29 cellular contexts compared by ENCODE assay signal in the genomic region with DNA sequence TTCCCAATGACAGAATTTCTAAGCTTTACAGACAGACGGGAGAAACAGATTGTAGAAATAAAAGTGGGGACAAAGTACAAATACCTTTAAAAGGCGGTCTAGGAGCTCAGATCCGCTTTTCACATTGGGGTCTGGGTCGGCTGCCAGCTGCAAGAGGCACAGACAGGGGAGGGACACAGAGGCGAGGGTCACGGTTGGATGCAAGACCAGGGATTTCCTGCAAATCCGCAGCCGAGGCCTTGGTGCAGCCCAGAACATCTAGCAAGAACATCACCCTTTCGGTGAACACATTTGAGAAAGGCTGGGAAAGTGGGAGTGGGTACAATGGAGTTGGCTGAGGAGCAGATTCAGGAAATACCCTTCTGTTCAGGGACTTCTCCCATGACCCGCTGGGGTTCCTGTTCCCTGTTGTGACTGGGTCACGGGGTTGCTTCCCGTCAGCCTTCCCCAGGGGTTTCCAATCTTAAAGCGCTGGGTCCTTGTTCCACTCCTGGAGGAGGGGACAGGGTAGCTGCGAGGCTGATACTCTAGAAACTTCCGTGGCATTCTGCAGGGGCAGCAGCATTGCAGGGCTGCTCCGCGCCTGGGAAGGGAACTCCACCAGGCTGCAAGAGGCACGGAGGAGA.
"Had no signal": no experiment of that assay in that cellular context is flagged by ENCODE, and none has a peak within 500 bp of the region (broad histone marks: within the 10 kb centered on the region; RNA-seq: fewer than 3 reads in every experiment).

No MANE protein-coding gene starts in this region.

- H3K9me3 Mint-ChIP-seq: activated CD4-positive, alpha-beta memory T cell treated with anti-CD3 and anti-CD28 coated beads, Interleukin-2, amount 10 ng/mL, durations not matched to agents 7 days and 5 days; activated CD4-positive, alpha-beta T cell treated with anti-CD3 and anti-CD28 coated beads, Interleukin-2, amount 10 ng/mL, durations not matched to agents 7 days and 5 days; activated naive CD4-positive, alpha-beta T cell treated with anti-CD3 and anti-CD28 coated beads, Interleukin-2, amount 10 ng/mL, durations not matched to agents 7 days and 5 days; activated naive CD4-positive, alpha-beta T cell treated with anti-CD3 and anti-CD28 coated beads, Interleukin-2, amount 50 U/mL, for 72 hours; activated naive CD8-positive, alpha-beta T cell treated with anti-CD3 and anti-CD28 coated beads, Interleukin-2, amount 10 ng/mL, durations not matched to agents 7 days and 5 days; activated T-cell treated with anti-CD3 and anti-CD28 coated beads, Interleukin-2, amount 50 U/mL, for 24 hours; activated T-cell treated with anti-CD3 and anti-CD28 coated beads, Interleukin-2, amount 50 U/mL, for 72 hours had no signal

- DNase-seq: activated CD4-positive, alpha-beta memory T cell treated with anti-CD3 and anti-CD28 coated beads, Interleukin-2, amount 10 ng/mL, durations not matched to agents 7 days and 5 days; activated CD4-positive, alpha-beta T cell treated with anti-CD3 and anti-CD28 coated beads for 1 hour; activated CD4-positive, alpha-beta T cell treated with anti-CD3 and anti-CD28 coated beads for 4 hours; activated CD4-positive, alpha-beta T cell treated with anti-CD3 and anti-CD28 coated beads, Interleukin-2, amount 10 ng/mL, durations not matched to agents 7 days and 5 days; activated CD4-positive, alpha-beta T cell treated with anti-CD3 and anti-CD28 coated beads, Interleukin-2, amount 50 U/mL, for 4 hours; activated CD8-positive, alpha-beta memory T cell treated with anti-CD3 and anti-CD28 coated beads, Interleukin-2, amount 50 U/mL, for 48 hours; activated gamma-delta T cell; activated naive CD4-positive, alpha-beta T cell; activated naive CD4-positive, alpha-beta T cell treated with anti-CD3 and anti-CD28 coated beads, Interleukin-2, amount 10 ng/mL, durations not matched to agents 7 days and 5 days; activated naive CD8-positive, alpha-beta T cell treated with anti-CD3 and anti-CD28 coated beads, Interleukin-2, amount 10 ng/mL, durations not matched to agents 7 days and 5 days; activated T-cell treated with anti-CD3 and anti-CD28 coated beads for 4 hours; activated T-cell treated with anti-CD3 and anti-CD28 coated beads, Interleukin-2, amount 50 U/mL, for 24 hours; activated T-cell treated with anti-CD3 and anti-CD28 coated beads, Interleukin-2, amount 50 U/mL, for 72 hours; central memory CD4-positive, alpha-beta T cell; cerebellar nuclear complex; colonic mucosa; dorsolateral prefrontal cortex; effector memory CD4-positive, alpha-beta T cell; endodermal cell; erythroblast; foreskin keratinocyte; gastrocnemius medialis; T-helper 2 cell had no signal

- H3K27me3 ChIP-seq: ascending aorta, breast epithelium, cardiac muscle cell, colonic mucosa, dorsolateral prefrontal cortex, esophagus muscularis mucosa, foreskin keratinocyte, gastrocnemius medialis had no signal

- H3K27me3 Mint-ChIP-seq: activated CD4-positive, alpha-beta memory T cell treated with anti-CD3 and anti-CD28 coated beads, Interleukin-2, amount 10 ng/mL, durations not matched to agents 7 days and 5 days; activated CD4-positive, alpha-beta T cell treated with anti-CD3 and anti-CD28 coated beads, Interleukin-2, amount 10 ng/mL, durations not matched to agents 7 days and 5 days; activated naive CD4-positive, alpha-beta T cell treated with anti-CD3 and anti-CD28 coated beads, Interleukin-2, amount 10 ng/mL, durations not matched to agents 7 days and 5 days; activated naive CD8-positive, alpha-beta T cell treated with anti-CD3 and anti-CD28 coated beads, Interleukin-2, amount 10 ng/mL, durations not matched to agents 7 days and 5 days; activated T-cell treated with anti-CD3 and anti-CD28 coated beads, Interleukin-2, amount 50 U/mL, for 24 hours had no signal

- H3K27ac ChIP-seq: ascending aorta, breast epithelium, cardiac muscle cell, colonic mucosa, dorsolateral prefrontal cortex, esophagus muscularis mucosa, foreskin keratinocyte, gastrocnemius medialis had no signal

- H3K9me3 ChIP-seq: ascending aorta, breast epithelium, colonic mucosa, esophagus muscularis mucosa, gastrocnemius medialis had no signal

- H3K4me3 Mint-ChIP-seq: activated CD4-positive, alpha-beta memory T cell treated with anti-CD3 and anti-CD28 coated beads, Interleukin-2, amount 10 ng/mL, durations not matched to agents 7 days and 5 days; activated CD4-positive, alpha-beta T cell treated with anti-CD3 and anti-CD28 coated beads, Interleukin-2, amount 10 ng/mL, durations not matched to agents 7 days and 5 days; activated naive CD4-positive, alpha-beta T cell treated with anti-CD3 and anti-CD28 coated beads, Interleukin-2, amount 10 ng/mL, durations not matched to agents 7 days and 5 days; activated naive CD8-positive, alpha-beta T cell treated with anti-CD3 and anti-CD28 coated beads, Interleukin-2, amount 10 ng/mL, durations not matched to agents 7 days and 5 days; activated T-cell treated with anti-CD3 and anti-CD28 coated beads, Interleukin-2, amount 50 U/mL, for 24 hours; activated T-cell treated with anti-CD3 and anti-CD28 coated beads, Interleukin-2, amount 50 U/mL, for 72 hours; brain; endodermal cell had no signal

- H3K4me1 ChIP-seq: ascending aorta, breast epithelium, colonic mucosa, esophagus muscularis mucosa, foreskin keratinocyte had no signal

- H3K27ac Mint-ChIP-seq: activated CD4-positive, alpha-beta memory T cell treated with anti-CD3 and anti-CD28 coated beads, Interleukin-2, amount 10 ng/mL, durations not matched to agents 7 days and 5 days; activated CD4-positive, alpha-beta T cell treated with anti-CD3 and anti-CD28 coated beads, Interleukin-2, amount 10 ng/mL, durations not matched to agents 7 days and 5 days; activated naive CD8-positive, alpha-beta T cell treated with anti-CD3 and anti-CD28 coated beads, Interleukin-2, amount 10 ng/mL, durations not matched to agents 7 days and 5 days; activated T-cell treated with anti-CD3 and anti-CD28 coated beads, Interleukin-2, amount 50 U/mL, for 24 hours; brain; endodermal cell had no signal

- H3K4me1 Mint-ChIP-seq: activated CD4-positive, alpha-beta memory T cell treated with anti-CD3 and anti-CD28 coated beads, Interleukin-2, amount 10 ng/mL, durations not matched to agents 7 days and 5 days; activated CD4-positive, alpha-beta T cell treated with anti-CD3 and anti-CD28 coated beads, Interleukin-2, amount 10 ng/mL, durations not matched to agents 7 days and 5 days; activated naive CD4-positive, alpha-beta T cell treated with anti-CD3 and anti-CD28 coated beads, Interleukin-2, amount 10 ng/mL, durations not matched to agents 7 days and 5 days; activated naive CD8-positive, alpha-beta T cell treated with anti-CD3 and anti-CD28 coated beads, Interleukin-2, amount 10 ng/mL, durations not matched to agents 7 days and 5 days had no signal

- ATAC-seq: activated naive CD4-positive, alpha-beta T cell treated with anti-CD3 and anti-CD28 coated beads, Interleukin-2, amount 50 U/mL, for 72 hours; activated T-cell treated with anti-CD3 and anti-CD28 coated beads, Interleukin-2, amount 50 U/mL, for 72 hours; foreskin keratinocyte; gastrocnemius medialis had no signal

- H3K4me3 ChIP-seq: ascending aorta, breast epithelium, cardiac muscle cell, colonic mucosa, dorsolateral prefrontal cortex, esophagus muscularis mucosa, gastrocnemius medialis had no signal
